ENCODE assay signal across 1 cellular context in genomic region chr15:63157066-63157890, GRCh38.
TF ChIP-seq lines count a peak whose summit lies in the region.

RPS27L (minus strand) TSS chr15:63157477; CDS start chr15:63157405, 72 bp downstream.

TF ChIP-seq in K562, 482 proteins besides CTCF, POLR2A, EP300 and RAD21 (continued from another document):
- peak; percentile 77; the same call in 1 of the 2 replicates for TF ChIP-seq ETV5 (CRISPR knock-in tag; IDR thresholded peaks at IDR 0.05; ENCODE audit: low read depth)
- 0 out of 2 replicates have a peak, but pooled peaks have one; percentile 78 for TF ChIP-seq RERE (CRISPR knock-in tag; IDR thresholded peaks at IDR 0.05; ENCODE audit: borderline replicate concordance)
- TF ChIP-seq SREBF2 (CRISPR knock-in tag; IDR thresholded peaks at IDR 0.05) = no peak
- TF ChIP-seq CGGBP1 (CRISPR knock-in tag; IDR thresholded peaks at IDR 0.05) = peak; percentile 60; the same call in 1 of the 2 replicates
- no peak for TF ChIP-seq PRPF4 (IDR thresholded peaks at IDR 0.05; ENCODE audit: insufficient read depth, low read depth, low read length, poor library complexity, severe bottlenecking)
- no peak for TF ChIP-seq ZNF217 (CRISPR knock-in tag; IDR thresholded peaks at IDR 0.05)
- no peak for TF ChIP-seq BRF2 (IDR thresholded peaks at IDR 0.05; ENCODE audit: borderline replicate concordance, insufficient read depth, insufficient read length)
- TF ChIP-seq EP400 (IDR thresholded peaks at IDR 0.05) = peak; percentile 94
- no peak for TF ChIP-seq MITF (IDR thresholded peaks at IDR 0.05)
- TF ChIP-seq TAF1 (IDR thresholded peaks at IDR 0.05; ENCODE audit: control insufficient read depth, extremely low read depth, insufficient read depth, low read length, severe bottlenecking) = peak; percentile 99
- no peak for TF ChIP-seq HOXB6 (CRISPR knock-in tag; IDR thresholded peaks at IDR 0.05; ENCODE audit: borderline replicate concordance)
- TF ChIP-seq UBTF (IDR thresholded peaks at IDR 0.05; ENCODE audit: borderline replicate concordance in 1 of 2, low read depth in 2 of 2, low read length in 2 of 2) = peak; percentile 65 to 71; a peak in 3 of 4 replicates
- TF ChIP-seq CEBPB (tag; IDR thresholded peaks at IDR 0.05) = peak; percentile 48
- TF ChIP-seq HMGXB4 (CRISPR knock-in tag; IDR thresholded peaks at IDR 0.05) = 0 out of 2 replicates have a peak, but pooled peaks have one; percentile 22
- no peak for TF ChIP-seq ERF (CRISPR knock-in tag; IDR thresholded peaks at IDR 0.05)
- 0 out of 2 replicates have a peak, but pooled peaks have one; percentile 24 for TF ChIP-seq SMARCA4 (IDR thresholded peaks at IDR 0.05)
- peak; percentile 64; the same call in 1 of the 2 replicates for TF ChIP-seq ZFP91 (CRISPR knock-in tag; IDR thresholded peaks at IDR 0.05)
- no peak for TF ChIP-seq MCM7 (IDR thresholded peaks at IDR 0.05)
- TF ChIP-seq GATA2 (CRISPR knock-in tag; IDR thresholded peaks at IDR 0.05) = no peak; the same call in 1 of the 2 replicates
- no peak for TF ChIP-seq TCF3 (CRISPR knock-in tag; IDR thresholded peaks at IDR 0.05)
- peak; percentile 84 for TF ChIP-seq ZBTB2 (IDR thresholded peaks at IDR 0.05)
- TF ChIP-seq MAX (CRISPR knock-in tag; IDR thresholded peaks at IDR 0.05) = peak; percentile 83
- no peak for TF ChIP-seq TAF15 (IDR thresholded peaks at IDR 0.05; ENCODE audit: low read depth, low read length)
- TF ChIP-seq HNRNPUL1 (IDR thresholded peaks at IDR 0.05; ENCODE audit: low read length) = no peak
- TF ChIP-seq ELF4 (CRISPR knock-in tag; IDR thresholded peaks at IDR 0.05) = peak; percentile 88; the same call in 1 of the 2 replicates
- TF ChIP-seq MEF2A (IDR thresholded peaks at IDR 0.05; ENCODE audit: control insufficient read depth, low read depth, low read length) = no peak
- TF ChIP-seq MCM2 (IDR thresholded peaks at IDR 0.05; ENCODE audit: low read depth) = no peak
- no peak; the same call in 1 of the 2 replicates for TF ChIP-seq LEF1 (IDR thresholded peaks at IDR 0.05)
- no peak for TF ChIP-seq CBX2 (IDR thresholded peaks at IDR 0.05; ENCODE audit: insufficient read depth, low read length, poor library complexity, severe bottlenecking)
- no peak for TF ChIP-seq SNAPC5 (CRISPR knock-in tag; IDR thresholded peaks at IDR 0.05)
- TF ChIP-seq CHD2 (IDR thresholded peaks at IDR 0.05; ENCODE audit: low read depth, low read length) = no peak
- peak; percentile 20; the same call in 1 of the 2 replicates for TF ChIP-seq TRIM25 (IDR thresholded peaks at IDR 0.05; ENCODE audit: borderline replicate concordance)
- peak; percentile 61 for TF ChIP-seq HCFC1 (IDR thresholded peaks at IDR 0.05; ENCODE audit: low read depth, low read length)
- no peak for TF ChIP-seq PCBP2 (IDR thresholded peaks at IDR 0.05; ENCODE audit: low read depth, low read length, poor library complexity, severe bottlenecking)
- no peak for TF ChIP-seq SRSF9 (IDR thresholded peaks at IDR 0.05; ENCODE audit: borderline replicate concordance, low read depth, low read length)
- TF ChIP-seq COPS2 (conservative IDR thresholded peaks at IDR 0.05) = no peak
- no peak for TF ChIP-seq SRSF7 (optimal IDR thresholded peaks at IDR 0.05; ENCODE audit: low read depth, low read length)
- peak; percentile 70; the same call in 1 of the 2 replicates for TF ChIP-seq ZBTB1 (CRISPR knock-in tag; IDR thresholded peaks at IDR 0.05; ENCODE audit: borderline replicate concordance, low read depth)
- TF ChIP-seq RBBP5 (IDR thresholded peaks at IDR 0.05; ENCODE audit: borderline replicate concordance, insufficient read depth, low read length, poor library complexity, severe bottlenecking) = peak; percentile 90
- no peak for TF ChIP-seq TFAM (CRISPR knock-in tag; conservative IDR thresholded peaks at IDR 0.05)
- TF ChIP-seq ZZZ3 (IDR thresholded peaks at IDR 0.05) = no peak
- peak; percentile 86 for TF ChIP-seq SP2 (IDR thresholded peaks at IDR 0.05; ENCODE audit: extremely low read depth, low read depth, low read length, poor library complexity, severe bottlenecking)
- TF ChIP-seq USF2 (CRISPR knock-in tag; IDR thresholded peaks at IDR 0.05) = no peak
